ENCODE assay signal across 8 cellular contexts in the genomic region with DNA sequence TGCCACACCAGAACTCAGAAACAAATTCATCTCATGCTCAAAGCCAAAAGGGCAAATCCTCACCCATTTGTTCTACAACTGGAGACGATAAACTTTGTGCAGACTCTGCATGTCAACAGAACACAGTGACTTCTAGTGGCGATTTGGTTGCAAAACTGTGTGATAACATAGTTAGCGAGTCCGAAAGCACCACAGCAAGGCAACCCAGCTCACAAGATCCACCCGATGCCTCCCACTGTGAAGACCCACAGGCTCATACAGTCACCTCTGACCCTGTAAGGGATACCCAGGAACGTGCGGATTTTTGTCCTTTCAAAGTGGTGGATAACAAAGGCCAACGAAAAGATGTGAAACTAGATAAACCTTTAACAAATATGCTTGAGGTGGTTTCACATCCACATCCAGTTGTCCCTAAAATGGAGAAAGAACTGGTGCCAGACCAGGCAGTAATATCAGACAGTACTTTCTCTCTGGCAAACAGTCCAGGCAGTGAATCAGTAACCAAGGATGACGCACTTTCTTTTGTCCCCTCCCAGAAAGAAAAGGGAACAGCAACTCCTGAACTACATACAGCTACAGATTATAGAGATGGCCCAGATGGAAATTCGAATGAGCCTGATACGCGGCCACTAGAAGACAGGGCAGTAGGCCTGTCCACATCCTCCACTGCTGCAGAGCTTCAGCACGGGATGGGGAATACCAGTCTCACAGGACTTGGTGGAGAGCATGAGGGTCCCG.
A peak's percentile ranks its signal among the peaks of the same experiment; 100 is the strongest.
DNase-seq lines count a peak whose midpoint lies in the region; ATAC-seq and TF ChIP-seq lines count a peak whose summit lies in the region.

No MANE protein-coding gene starts in this region.

- H3K27ac ChIP-seq in body of pancreas = peak overlapping the region; percentile 88 to 97 (median 94)
- peak overlapping the region; percentile 92 for H3K27ac ChIP-seq in urinary bladder (ENCODE audit: low read depth)

- peak in 4 of 7 experiments; percentile 25 to 41 (median 30) for TF ChIP-seq CTCF in body of pancreas (IDR thresholded peaks at IDR 0.05)

- intact Hi-C loops in body of pancreas (cut with DNase I) = no loop called here

- no peaks in the 10 kb centered on the region for H3K36me3 ChIP-seq in body of pancreas (replicated peaks in 1 of 2; ENCODE audit: insufficient read depth in 1 of 2, low read depth in 2 of 2)
- no peaks in the 10 kb centered on the region for H3K36me3 ChIP-seq in urinary bladder (ENCODE audit: insufficient read depth)

- H3K4me3 ChIP-seq in body of pancreas (peak overlapping the region; percentile 17 to 38), urinary bladder (ENCODE audit: low read depth, low read length) (no peak overlapping the region)

- no peaks in the 10 kb centered on the region for H3K27me3 ChIP-seq in body of pancreas

- H3K27me3 Mint-ChIP-seq in activated naive CD4-positive, alpha-beta T cell treated with anti-CD3 and anti-CD28 coated beads, Interleukin-2, amount 50 U/mL, for 24 hours = no peaks in the 10 kb centered on the region

- 8 to 23% methylated on average over 14 of the region's 14 CpGs for WGBS in body of pancreas, 2 donors
- WGBS in urinary bladder = 49% methylated on average over 14 of the region's 14 CpGs

- no peaks in the 10 kb centered on the region for H3K9me3 Mint-ChIP-seq in activated naive CD4-positive, alpha-beta T cell treated with anti-CD3 and anti-CD28 coated beads, Interleukin-2, amount 50 U/mL, for 24 hours

- peak; percentile 64 to 94 (median 93) for TF ChIP-seq POLR2A in body of pancreas (IDR thresholded peaks at IDR 0.05)

- ATAC-seq in body of pancreas (peak; percentile 75), HG02798 (IDR thresholded peaks at IDR 0.05; ENCODE audit: poor library complexity, unreplicated experiment) (no peak)

- H3K4me1 ChIP-seq in body of pancreas (peaks cover 66% of the 10 kb centered on the region), urinary bladder (ENCODE audit: insufficient read depth) (peaks cover 6% of the 10 kb centered on the region)

- peaks cover 10% of the 10 kb centered on the region for H3K36me3 Mint-ChIP-seq in activated naive CD4-positive, alpha-beta T cell treated with anti-CD3 and anti-CD28 coated beads, Interleukin-2, amount 50 U/mL, for 24 hours

- no peak for DNase-seq in activated naive CD4-positive, alpha-beta T cell treated with anti-CD3 and anti-CD28 coated beads, Interleukin-2, amount 50 U/mL, for 16 hours
- DNase-seq in body of pancreas = peak; percentile 67 to 91 (median 72)
- DNase-seq in midbrain (lab: John Stamatoyannopoulos, UW) = peak; percentile 33
- DNase-seq in NCI-H524 treated with DMSO at 0.1 percent for 48 hours (lab: John Stamatoyannopoulos, UW) = no peak
- DNase-seq in iPS-NIHi7 (ENCODE audit: extremely low spot score) = no peak

- H3K4me1 Mint-ChIP-seq in activated naive CD4-positive, alpha-beta T cell treated with anti-CD3 and anti-CD28 coated beads, Interleukin-2, amount 50 U/mL, for 24 hours = peaks cover 64% of the 10 kb centered on the region

- H3K9me3 ChIP-seq in body of pancreas = no peaks in the 10 kb centered on the region

- peak overlapping the region; percentile 94 for H3K27ac Mint-ChIP-seq in activated naive CD4-positive, alpha-beta T cell treated with anti-CD3 and anti-CD28 coated beads, Interleukin-2, amount 50 U/mL, for 24 hours

- peak overlapping the region; percentile 44 for H3K4me3 Mint-ChIP-seq in activated naive CD4-positive, alpha-beta T cell treated with anti-CD3 and anti-CD28 coated beads, Interleukin-2, amount 50 U/mL, for 24 hours

Comparison
In these comparisons a context has a peak if more than half of its experiments do, and no peak if none do; other contexts are left out.
1. DNase-seq: peak in body of pancreas (4 of 4) and midbrain (single experiment); none in activated naive CD4-positive, alpha-beta T cell treated with anti-CD3 and anti-CD28 coated beads, Interleukin-2, amount 50 U/mL, for 16 hours (single experiment), NCI-H524 treated with DMSO at 0.1 percent for 48 hours (single experiment) and iPS-NIHi7 (single experiment).